18 cellular contexts compared by ENCODE assay signal in the genomic region with DNA sequence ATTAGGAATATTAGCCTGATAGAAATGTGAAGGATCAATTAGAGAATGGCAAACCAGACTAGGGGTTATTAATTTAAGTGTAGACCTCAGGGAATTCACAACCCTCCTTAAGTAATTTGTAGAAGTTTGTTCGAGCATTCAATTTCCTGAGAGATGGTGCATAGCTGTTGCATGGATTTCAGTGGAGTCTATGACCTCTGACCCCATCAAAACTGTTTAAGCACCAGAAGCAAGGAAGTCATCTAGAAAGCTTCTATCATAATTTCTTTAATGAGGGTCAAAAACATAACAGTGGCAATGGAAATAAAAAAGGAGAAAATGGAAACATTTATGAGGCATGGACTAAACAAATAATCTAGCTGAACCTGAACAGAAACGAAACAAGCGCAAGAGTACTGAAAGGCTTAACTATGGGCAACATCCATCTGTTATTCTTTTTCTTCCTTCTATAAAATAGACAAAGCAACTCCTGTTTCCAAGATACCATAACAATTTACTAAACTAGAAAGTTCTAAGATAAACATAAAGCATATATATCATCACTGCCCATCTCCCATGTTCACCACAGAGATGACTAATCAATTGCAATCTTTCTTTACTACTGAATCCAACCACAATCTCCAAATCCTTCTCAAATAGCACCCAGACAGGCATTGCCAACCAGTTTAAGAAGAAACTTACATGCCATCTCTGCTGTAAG.
DNase-seq lines count a peak whose midpoint lies in the region; ATAC-seq, FAIRE-seq and TF ChIP-seq lines count a peak whose summit lies in the region.
"Had no signal": no experiment of that assay in that cellular context is flagged by ENCODE, and none has a peak within 500 bp of the region (broad histone marks: within the 10 kb centered on the region; RNA-seq: fewer than 3 reads in every experiment).

No MANE protein-coding gene starts in this region.

- TF ChIP-seq CTCF in epithelial cell of esophagus (IDR thresholded peaks at IDR 0.05; ENCODE audit: insufficient read depth, low read depth, low read length, missing control alignments) (no peak), smooth muscle cell (IDR thresholded peaks at IDR 0.05; ENCODE audit: borderline replicate concordance, insufficient read depth, poor library complexity, severe bottlenecking) (no peak), spleen (IDR thresholded peaks at IDR 0.05 in 8 of 11, conservative IDR thresholded peaks at IDR 0.05 in 3 of 11) (no peak), pancreas (IDR thresholded peaks at IDR 0.05) (no peak)

- no peak overlapping the region for H3K4me2 ChIP-seq in smooth muscle cell

- H3K27ac ChIP-seq in smooth muscle cell (ENCODE audit: low read depth): peak overlapping the region; percentile 42
- H3K27ac ChIP-seq in spleen: no peak overlapping the region
- no peak overlapping the region for H3K27ac ChIP-seq in pancreas
- H3K27ac ChIP-seq: right atrium auricular region, tibial nerve had no signal

- no peaks in the 10 kb centered on the region for H3K9me3 ChIP-seq in smooth muscle cell (replicated peaks; ENCODE audit: low read depth)
- H3K9me3 ChIP-seq in spleen: no peaks in the 10 kb centered on the region
- no peaks in the 10 kb centered on the region for H3K9me3 ChIP-seq in pancreas
- H3K9me3 ChIP-seq: right atrium auricular region, tibial nerve had no signal

- DNase-seq in HT-29 (ENCODE audit: low spot score) (peak; percentile 51), SW480 (ENCODE audit: low spot score) (peak; percentile 31), epithelial cell of esophagus (ENCODE audit: low read depth) (peak; percentile 46), smooth muscle cell (lab: John Stamatoyannopoulos, UW; ENCODE audit: unreplicated experiment) (no peak), spleen (no peak), pancreas (no peak)
- DNase-seq: activated CD4-positive, alpha-beta T cell treated with anti-CD3 and anti-CD28 coated beads, Interleukin-2, amount 50 U/mL, for 1 hour; activated T-cell treated with anti-CD3 and anti-CD28 coated beads, Interleukin-2, amount 50 U/mL, for 48 hours; CD4-positive, alpha-beta memory T cell; dermis blood vessel endothelial cell; NCI-H1417; NCI-H446 treated with DMSO at 0.1 percent for 48 hours; nephron progenitor cell; stimulated activated CD4-positive, alpha-beta T cell treated with anti-CD3 and anti-CD28 coated beads, Interleukin-4, amount 100 ng/mL, for 1 hour had no signal

- no peaks in the 10 kb centered on the region for H3K36me3 ChIP-seq in smooth muscle cell (ENCODE audit: low read depth)
- no peaks in the 10 kb centered on the region for H3K36me3 ChIP-seq in spleen
- H3K36me3 ChIP-seq in pancreas: no peaks in the 10 kb centered on the region
- H3K36me3 ChIP-seq: right atrium auricular region, tibial nerve had no signal

- intact Hi-C loops in spleen (cut with DNase I; ENCODE audit: low total_unique reads): no loop called here
- intact Hi-C loops in pancreas (cut with DNase I): no loop called here

- ATAC-seq in HG02610 (IDR thresholded peaks at IDR 0.05; ENCODE audit: unreplicated experiment): no peak
- no peak for ATAC-seq in pancreas

- H4K20me1 ChIP-seq in smooth muscle cell (ENCODE audit: low read depth): peaks cover 3% of the 10 kb centered on the region

- H3K27me3 ChIP-seq in smooth muscle cell (ENCODE audit: low read depth): no peaks in the 10 kb centered on the region
- H3K27me3 ChIP-seq in spleen (replicated peaks in 1 of 7): no peaks in the 10 kb centered on the region
- H3K27me3 ChIP-seq in pancreas: no peaks in the 10 kb centered on the region
- H3K27me3 ChIP-seq: right atrium auricular region, tibial nerve had no signal

- WGBS in smooth muscle cell (ENCODE audit: low lambda C conversion rate): 91% methylated on average over 3 of the region's 3 CpGs
- WGBS in spleen, 5 donors: 71 to 86% (median 81%) methylated on average over 3 of the region's 3 CpGs
- 95 to 98% methylated on average over 3 of the region's 3 CpGs for WGBS in pancreas, 2 donors

- no peak overlapping the region for H3K4me3 ChIP-seq in epithelial cell of esophagus (ENCODE audit: low read length)
- H3K4me3 ChIP-seq in smooth muscle cell: no peak overlapping the region
- no peak overlapping the region for H3K4me3 ChIP-seq in spleen
- no peak overlapping the region for H3K4me3 ChIP-seq in pancreas
- H3K4me3 ChIP-seq: right atrium auricular region, tibial nerve had no signal

- no peak overlapping the region for H3K9ac ChIP-seq in smooth muscle cell (ENCODE audit: low read depth)

- no peak for FAIRE-seq in pancreas (lab: Jason Lieb, UNC)
- FAIRE-seq: G401.6 had no signal

- H3K4me1 ChIP-seq in smooth muscle cell (ENCODE audit: low read depth): no peaks in the 10 kb centered on the region
- H3K4me1 ChIP-seq in spleen: peaks cover 0 to 3% (median 0%) of the 10 kb centered on the region in 6 donors
- peaks cover 6 to 12% (median 8%) of the 10 kb centered on the region in 3 donors for H3K4me1 ChIP-seq in pancreas
- H3K4me1 ChIP-seq: right atrium auricular region had no signal

- no peaks in the 10 kb centered on the region for H3K79me2 ChIP-seq in smooth muscle cell (ENCODE audit: low read depth)

- no peak overlapping the region for H2AFZ ChIP-seq in smooth muscle cell (ENCODE audit: low read depth)

- H3F3A ChIP-seq in smooth muscle cell (ENCODE audit: low read depth): no peaks in the 10 kb centered on the region

- no peak for TF ChIP-seq POLR2A in spleen (IDR thresholded peaks at IDR 0.05)

Comparison
In these comparisons a context has a peak if more than half of its experiments do, and no peak if none do; other contexts are left out.
1. DNase-seq: peak in HT-29 (single experiment), SW480 (single experiment) and epithelial cell of esophagus (single experiment); none in smooth muscle cell (single experiment), spleen (single experiment) and pancreas (0 of 6).